1 cellular context compared by ENCODE assay signal in the genomic region with DNA sequence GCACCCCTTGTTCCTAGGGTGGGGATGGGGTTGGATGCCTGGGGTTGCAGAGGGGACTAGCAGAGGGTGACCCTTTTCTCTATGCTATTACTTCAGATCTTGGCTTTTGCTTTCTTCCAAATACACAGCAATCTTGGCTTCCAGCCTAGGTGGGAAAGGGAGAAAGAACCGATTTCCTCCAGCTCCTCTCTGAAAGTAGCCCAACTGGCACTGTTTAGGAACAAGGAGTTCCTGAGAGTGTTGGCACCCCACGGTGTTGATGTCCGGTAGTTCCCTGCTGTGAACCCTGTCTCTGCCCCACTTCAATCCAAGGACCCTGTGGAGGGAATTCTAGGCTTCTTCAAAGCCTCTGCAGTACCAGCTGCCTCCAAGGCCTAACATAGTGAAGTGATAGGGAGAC.
TF ChIP-seq lines count a peak whose summit lies in the region.

No MANE protein-coding gene starts in this region.

TF ChIP-seq in IMR-90, 13 proteins besides CTCF, POLR2A, EP300 and RAD21:
- TF ChIP-seq MAZ (IDR thresholded peaks at IDR 0.05; ENCODE audit: borderline replicate concordance, low read depth, low read length) (no peak), CEBPB (IDR thresholded peaks at IDR 0.05; ENCODE audit: low read depth, low read length) (no peak), CHD1 (IDR thresholded peaks at IDR 0.05; ENCODE audit: low read depth, low read length) (no peak), MAFK (IDR thresholded peaks at IDR 0.05; ENCODE audit: low read depth, low read length) (no peak), BHLHE40 (IDR thresholded peaks at IDR 0.05; ENCODE audit: low read depth, low read length) (no peak), RCOR1 (IDR thresholded peaks at IDR 0.05; ENCODE audit: insufficient replicate concordance, low read length) (no peak), MXI1 (IDR thresholded peaks at IDR 0.05; ENCODE audit: borderline replicate concordance, low read depth, low read length) (no peak), FOS (IDR thresholded peaks at IDR 0.05; ENCODE audit: low read depth, low read length) (no peak), NFE2L2 (IDR thresholded peaks at IDR 0.05; ENCODE audit: low read depth, low read length) (no peak), RFX5 (IDR thresholded peaks at IDR 0.05; ENCODE audit: low read depth, low read length) (no peak), SMC3 (IDR thresholded peaks at IDR 0.05; ENCODE audit: low read depth, low read length) (no peak)
- TF ChIP-seq, protein P1, sequence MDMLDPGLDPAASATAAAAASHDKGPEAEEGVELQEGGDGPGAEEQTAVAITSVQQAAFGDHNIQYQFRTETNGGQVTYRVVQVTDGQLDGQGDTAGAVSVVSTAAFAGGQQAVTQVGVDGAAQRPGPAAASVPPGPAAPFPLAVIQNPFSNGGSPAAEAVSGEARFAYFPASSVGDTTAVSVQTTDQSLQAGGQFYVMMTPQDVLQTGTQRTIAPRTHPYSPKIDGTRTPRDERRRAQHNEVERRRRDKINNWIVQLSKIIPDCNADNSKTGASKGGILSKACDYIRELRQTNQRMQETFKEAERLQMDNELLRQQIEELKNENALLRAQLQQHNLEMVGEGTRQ (IDR thresholded peaks at IDR 0.05; ENCODE audit: low read depth, low read length) = no peak
- TF ChIP-seq, protein P2, sequence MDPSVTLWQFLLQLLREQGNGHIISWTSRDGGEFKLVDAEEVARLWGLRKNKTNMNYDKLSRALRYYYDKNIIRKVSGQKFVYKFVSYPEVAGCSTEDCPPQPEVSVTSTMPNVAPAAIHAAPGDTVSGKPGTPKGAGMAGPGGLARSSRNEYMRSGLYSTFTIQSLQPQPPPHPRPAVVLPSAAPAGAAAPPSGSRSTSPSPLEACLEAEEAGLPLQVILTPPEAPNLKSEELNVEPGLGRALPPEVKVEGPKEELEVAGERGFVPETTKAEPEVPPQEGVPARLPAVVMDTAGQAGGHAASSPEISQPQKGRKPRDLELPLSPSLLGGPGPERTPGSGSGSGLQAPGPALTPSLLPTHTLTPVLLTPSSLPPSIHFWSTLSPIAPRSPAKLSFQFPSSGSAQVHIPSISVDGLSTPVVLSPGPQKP (IDR thresholded peaks at IDR 0.05; ENCODE audit: borderline replicate concordance, low read depth, low read length) = no peak
